In the genomic region with DNA sequence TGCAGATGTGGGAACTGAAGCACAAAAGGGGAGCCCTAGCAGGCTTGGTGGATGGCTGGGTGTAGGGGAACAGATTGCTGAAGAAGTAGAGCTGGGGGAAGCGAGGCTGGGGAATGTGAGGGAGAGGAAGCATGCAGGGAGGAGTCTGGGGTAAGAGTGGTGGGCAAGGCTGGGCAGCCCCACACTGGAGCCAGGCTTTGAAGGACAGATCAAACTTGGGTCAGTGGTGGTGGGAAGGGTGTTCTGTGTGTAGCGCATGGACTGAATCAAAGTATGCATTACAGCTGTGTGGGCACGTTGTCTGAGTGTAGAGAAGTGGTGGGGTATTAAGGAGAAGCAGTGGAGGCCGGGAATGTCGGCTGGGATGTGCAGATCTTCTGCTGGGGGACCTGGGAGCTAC, we compare ENCODE assay signal across 24 cellular contexts.
"Had no signal": no experiment of that assay in that cellular context is flagged by ENCODE, and none has a peak within 500 bp of the region (broad histone marks: within the 10 kb centered on the region; RNA-seq: fewer than 3 reads in every experiment).

No MANE protein-coding gene starts in this region.

- H3K36me3 ChIP-seq: breast epithelium had no signal

- H3K4me3 Mint-ChIP-seq: activated B cell treated with CpG ODN at 0.5 μM for 24 hours; activated CD4-positive, alpha-beta T cell treated with anti-CD3 and anti-CD28 coated beads, Interleukin-2, amount 10 ng/mL, durations not matched to agents 7 days and 5 days; activated CD8-positive, alpha-beta memory T cell treated with anti-CD3 and anti-CD28 coated beads, Interleukin-2, amount 10 ng/mL, durations not matched to agents 7 days and 5 days; activated naive CD4-positive, alpha-beta T cell treated with anti-CD3 and anti-CD28 coated beads, Interleukin-2, amount 50 U/mL, for 24 hours; activated T-cell treated with anti-CD3 and anti-CD28 coated beads, Interleukin-2, amount 50 U/mL, for 24 hours; activated T-helper 1 cell treated with anti-CD3 and anti-CD28 coated beads, Interleukin-12 subunit alpha, Interleukin-12 subunit beta, Interleukin-2, Interleukin-4 antibody, amounts not matched to agents 30 ng/mL and 10 ng/mL and 1 ng/mL, durations not matched to agents 14 hours and 24 hours and 36 hours; T-helper 1 cell treated with Interleukin-12 subunit alpha and Interleukin-12 subunit beta and Interleukin-4 antibody, amounts not matched to agents 30 μg/mL and 1 μg/mL, for 36 hours had no signal

- H3K4me1 ChIP-seq: breast epithelium had no signal

- H3K4me1 Mint-ChIP-seq: activated B cell treated with CpG ODN at 0.5 μM for 24 hours; activated CD4-positive, alpha-beta T cell treated with anti-CD3 and anti-CD28 coated beads, Interleukin-2, amount 10 ng/mL, durations not matched to agents 7 days and 5 days; activated CD8-positive, alpha-beta memory T cell treated with anti-CD3 and anti-CD28 coated beads, Interleukin-2, amount 10 ng/mL, durations not matched to agents 7 days and 5 days; activated naive CD4-positive, alpha-beta T cell treated with anti-CD3 and anti-CD28 coated beads, Interleukin-2, amount 50 U/mL, for 24 hours had no signal

- H3K27ac Mint-ChIP-seq: activated B cell treated with CpG ODN at 0.5 μM for 24 hours; activated CD4-positive, alpha-beta T cell treated with anti-CD3 and anti-CD28 coated beads, Interleukin-2, amount 10 ng/mL, durations not matched to agents 7 days and 5 days; activated CD8-positive, alpha-beta memory T cell treated with anti-CD3 and anti-CD28 coated beads, Interleukin-2, amount 10 ng/mL, durations not matched to agents 7 days and 5 days; activated naive CD4-positive, alpha-beta T cell treated with anti-CD3 and anti-CD28 coated beads, Interleukin-2, amount 50 U/mL, for 24 hours; activated T-cell treated with anti-CD3 and anti-CD28 coated beads, Interleukin-2, amount 50 U/mL, for 24 hours; activated T-helper 1 cell treated with anti-CD3 and anti-CD28 coated beads, Interleukin-12 subunit alpha, Interleukin-12 subunit beta, Interleukin-2, Interleukin-4 antibody, amounts not matched to agents 30 ng/mL and 10 ng/mL and 1 ng/mL, durations not matched to agents 14 hours and 24 hours and 36 hours; T-helper 1 cell treated with Interleukin-12 subunit alpha and Interleukin-12 subunit beta and Interleukin-4 antibody, amounts not matched to agents 30 μg/mL and 1 μg/mL, for 36 hours had no signal

- H3K27ac ChIP-seq: breast epithelium had no signal

- ATAC-seq: activated CD8-positive, alpha-beta memory T cell treated with anti-CD3 and anti-CD28 coated beads, Interleukin-2, amount 10 ng/mL, durations not matched to agents 7 days and 5 days; PC-3 had no signal

- H3K4me3 ChIP-seq: breast epithelium had no signal

- H3K27me3 ChIP-seq: breast epithelium had no signal

- H3K36me3 Mint-ChIP-seq: activated CD8-positive, alpha-beta memory T cell treated with anti-CD3 and anti-CD28 coated beads, Interleukin-2, amount 10 ng/mL, durations not matched to agents 7 days and 5 days; activated naive CD4-positive, alpha-beta T cell treated with anti-CD3 and anti-CD28 coated beads, Interleukin-2, amount 50 U/mL, for 24 hours had no signal

- DNase-seq: activated B cell treated with CpG ODN at 0.5 μM for 24 hours; activated CD4-positive, alpha-beta T cell treated with anti-CD3 and anti-CD28 coated beads for 1 hour; activated CD4-positive, alpha-beta T cell treated with anti-CD3 and anti-CD28 coated beads, Interleukin-2, amount 10 ng/mL, durations not matched to agents 7 days and 5 days; activated effector memory CD4-positive, alpha-beta T cell treated with Interleukin-2 at 50 U/mL for 16 hours; activated naive CD4-positive, alpha-beta T cell; activated T-cell treated with anti-CD3 and anti-CD28 coated beads, Interleukin-2, amount 50 U/mL, for 24 hours; aorta; caudate nucleus; KG1; NCI-H1092 treated with DMSO at 0.1 percent for 48 hours; NCI-H1417 treated with DMSO at 0.1 percent for 48 hours; NCI-H1694; NCI-H2029 treated with DMSO at 0.1 percent for 48 hours; NCI-H510A treated with DMSO at 0.1 percent for 48 hours; NCI-H69; NK-92 treated with Interleukin-12 subunit alpha and Interleukin-12 subunit beta, amount 100 ng/mL, for 24 hours; PC-3; SHP77 treated with DMSO at 0.1 percent for 48 hours; T1000 had no signal

- H3K9me3 Mint-ChIP-seq: activated B cell treated with CpG ODN at 0.5 μM for 24 hours; activated CD4-positive, alpha-beta T cell treated with anti-CD3 and anti-CD28 coated beads, Interleukin-2, amount 10 ng/mL, durations not matched to agents 7 days and 5 days; activated naive CD4-positive, alpha-beta T cell treated with anti-CD3 and anti-CD28 coated beads, Interleukin-2, amount 50 U/mL, for 24 hours; activated T-cell treated with anti-CD3 and anti-CD28 coated beads, Interleukin-2, amount 50 U/mL, for 24 hours; activated T-helper 1 cell treated with anti-CD3 and anti-CD28 coated beads, Interleukin-12 subunit alpha, Interleukin-12 subunit beta, Interleukin-2, Interleukin-4 antibody, amounts not matched to agents 30 ng/mL and 10 ng/mL and 1 ng/mL, durations not matched to agents 14 hours and 24 hours and 36 hours; T-helper 1 cell treated with Interleukin-12 subunit alpha and Interleukin-12 subunit beta and Interleukin-4 antibody, amounts not matched to agents 30 μg/mL and 1 μg/mL, for 36 hours had no signal
